In the genomic region with DNA sequence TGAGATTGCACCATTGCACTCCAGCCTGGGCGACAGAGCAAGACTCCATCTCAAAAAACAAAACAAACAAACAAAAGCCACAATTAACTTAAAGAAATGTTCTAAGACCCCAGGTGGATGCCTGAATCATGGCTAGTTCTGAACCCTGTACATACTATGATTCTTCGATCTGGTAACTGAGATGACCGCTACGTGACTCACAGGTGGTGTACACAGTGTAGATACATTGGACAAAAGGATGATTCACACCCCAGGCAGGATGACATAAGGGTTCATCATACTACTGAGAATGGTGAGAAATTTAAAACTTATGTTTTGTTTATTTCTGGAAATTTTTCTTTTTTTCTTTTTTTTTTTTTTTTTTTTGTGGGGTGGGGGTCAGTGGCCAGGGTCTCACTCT, we compare ENCODE assay signal across 21 cellular contexts. TPM values are rescaled to one million over a fixed set of nuclear protein-coding genes. Genes with fewer than 3 reads are reported as not detected.
A peak's percentile ranks its signal among the peaks of the same experiment; 100 is the strongest.
DNase-seq lines count a peak whose midpoint lies in the region; ATAC-seq lines count a peak whose summit lies in the region.
"Had no signal": no experiment of that assay in that cellular context is flagged by ENCODE, and none has a peak within 500 bp of the region (broad histone marks: within the 10 kb centered on the region; RNA-seq: fewer than 3 reads in every experiment).

No MANE protein-coding gene starts in this region.

- H3K4me1 ChIP-seq in BLaER1: peaks cover 7% of the 10 kb centered on the region
- H3K4me1 ChIP-seq: body of pancreas, transverse colon had no signal

- H3K9me3 ChIP-seq in BLaER1: peaks cover 99% of the 10 kb centered on the region

- peaks cover 99% of the 10 kb centered on the region for H3K36me3 ChIP-seq in BLaER1

- H3K9ac ChIP-seq in BLaER1: no peak overlapping the region

- peak; percentile 54 for DNase-seq in Daoy (ENCODE audit: low read depth)
- DNase-seq in RKO (ENCODE audit: low spot score): peak; percentile 93
- DNase-seq in epithelial cell of prostate (ENCODE audit: low read depth, low spot score): peak; percentile 48
- DNase-seq in SHP77 treated with DMSO at 0.1 percent for 48 hours (lab: John Stamatoyannopoulos, UW): no peak
- no peak for DNase-seq in D341Med (ENCODE audit: low spot score)
- DNase-seq: activated naive CD4-positive, alpha-beta T cell treated with anti-CD3 and anti-CD28 coated beads, Interleukin-2, amount 10 ng/mL, durations not matched to agents 7 days and 5 days; body of pancreas; C1 segment of cervical spinal cord; dermis blood vessel endothelial cell; DMS153; esophagus squamous epithelium; heart left ventricle; immature natural killer cell; naive B cell; NCI-H1417 treated with DMSO at 0.1 percent for 48 hours; ovary; T-helper 1 cell; transverse colon had no signal

- H3K27me3 ChIP-seq in BLaER1: no peaks in the 10 kb centered on the region; the same call in 1 of the 2 replicates
- H3K27me3 ChIP-seq: body of pancreas, esophagus squamous epithelium, heart left ventricle, ovary, transverse colon had no signal

- ATAC-seq in HG03097 (IDR thresholded peaks at IDR 0.05; ENCODE audit: low FRiP score, unreplicated experiment): no peak
- ATAC-seq: body of pancreas, heart left ventricle had no signal

- H3K4me3 ChIP-seq in BLaER1: peak overlapping the region; percentile 48
- H3K4me3 ChIP-seq: body of pancreas, esophagus squamous epithelium, heart left ventricle, lung, ovary, transverse colon had no signal

- H3K27ac ChIP-seq in BLaER1 (no peak overlapping the region), epithelial cell of prostate (peak overlapping the region; percentile 11)
- H3K27ac ChIP-seq: body of pancreas, esophagus squamous epithelium, heart left ventricle, ovary, transverse colon had no signal

- no peaks in the 10 kb centered on the region; the same call in 1 of the 2 replicates for H4K20me1 ChIP-seq in BLaER1

- no peak overlapping the region for H3K4me2 ChIP-seq in BLaER1

RNA-seq across cellular contexts. Expression of gene ZNF426, which starts 6.5 kb away (rescaled TPM):
- 8.7 and 9.8 TPM in 2 replicates for total RNA-seq in Daoy (2014; rRNA removed; shearing (Covaris generic))

RNA-seq across cellular contexts. Expression of gene ZNF560, which starts 33.5 kb away (rescaled TPM):
- 4.6 and 5.5 TPM in 2 replicates for total RNA-seq in Daoy (2014; rRNA removed; shearing (Covaris generic))
- total RNA-seq: body of pancreas, esophagus squamous epithelium, lung, transverse colon had no signal

RNA-seq across cellular contexts. Expression of gene ZNF121, which starts 52.4 kb away (rescaled TPM):
- total RNA-seq in Daoy (2014; rRNA removed; shearing (Covaris generic)): 33.5 and 35.8 TPM in 2 replicates

Comparison
In these comparisons a context has a peak if more than half of its experiments do, and no peak if none do; other contexts are left out.
1. DNase-seq: peak in Daoy (single experiment), RKO (single experiment) and epithelial cell of prostate (single experiment); none in SHP77 treated with DMSO at 0.1 percent for 48 hours (single experiment) and D341Med (single experiment).